In the genomic region with DNA sequence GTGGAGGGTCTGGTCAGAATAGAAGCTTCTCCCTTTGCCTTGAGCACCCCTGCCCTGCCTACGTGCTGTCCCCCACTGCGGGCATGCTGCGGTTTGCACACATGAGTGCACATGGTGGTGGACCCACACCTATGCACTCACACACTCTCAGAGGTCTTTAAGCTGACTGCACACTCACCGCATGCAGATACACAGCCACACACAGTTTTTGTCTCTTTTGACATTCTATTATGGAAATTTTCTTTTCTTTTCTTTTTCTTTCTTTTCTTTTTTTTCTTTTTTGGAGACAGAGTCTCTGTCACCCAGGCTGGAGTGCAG, we compare ENCODE assay signal across 11 cellular contexts. TPM values are rescaled to one million over a fixed set of nuclear protein-coding genes. Genes with fewer than 3 reads are reported as not detected.
DNase-seq lines count a peak whose midpoint lies in the region; ATAC-seq and TF ChIP-seq lines count a peak whose summit lies in the region.
"Had no signal": no experiment of that assay in that cellular context is flagged by ENCODE, and none has a peak within 500 bp of the region (broad histone marks: within the 10 kb centered on the region; RNA-seq: fewer than 3 reads in every experiment).

No MANE protein-coding gene starts in this region.

- no peaks in the 10 kb centered on the region for H3K9me3 Mint-ChIP-seq in activated CD4-positive, alpha-beta T cell treated with anti-CD3 and anti-CD28 coated beads for 36 hours (ENCODE audit: low read depth)
- no peaks in the 10 kb centered on the region for H3K9me3 Mint-ChIP-seq in activated CD4-positive, alpha-beta memory T cell treated with anti-CD3 and anti-CD28 coated beads for 36 hours

- peak overlapping the region; percentile 61 for H3K4me3 Mint-ChIP-seq in activated CD4-positive, alpha-beta T cell treated with anti-CD3 and anti-CD28 coated beads for 36 hours
- peak overlapping the region; percentile 66 for H3K4me3 Mint-ChIP-seq in activated CD4-positive, alpha-beta memory T cell treated with anti-CD3 and anti-CD28 coated beads for 36 hours

- intact Hi-C loops in activated CD4-positive, alpha-beta T cell treated with anti-CD3 and anti-CD28 coated beads for 36 hours (cut with DNase I, micrococcal nuclease) = no loop called here
- intact Hi-C loops in activated CD4-positive, alpha-beta memory T cell treated with anti-CD3 and anti-CD28 coated beads for 36 hours (cut with micrococcal nuclease) = no loop called here
- intact Hi-C loops in spleen (cut with DNase I; ENCODE audit: low total_unique reads) (no loop called here), sigmoid colon (cut with DNase I) (no loop called here)

- peak overlapping the region; percentile 29 for H3K4me3 ChIP-seq in iPS-11a (ENCODE audit: low read depth, low read length)
- H3K4me3 ChIP-seq in spleen = peak overlapping the region in 5 of 8 donors; percentile 26 to 64 (median 44)
- peak overlapping the region in 1 of 4 donors; percentile 45 for H3K4me3 ChIP-seq in sigmoid colon

- peaks cover 37% of the 10 kb centered on the region for H3K27me3 Mint-ChIP-seq in activated CD4-positive, alpha-beta T cell treated with anti-CD3 and anti-CD28 coated beads for 36 hours
- H3K27me3 Mint-ChIP-seq in activated CD4-positive, alpha-beta memory T cell treated with anti-CD3 and anti-CD28 coated beads for 36 hours = peaks cover 41% of the 10 kb centered on the region

- peaks cover 17% of the 10 kb centered on the region for H3K4me1 Mint-ChIP-seq in activated CD4-positive, alpha-beta T cell treated with anti-CD3 and anti-CD28 coated beads for 36 hours
- H3K4me1 Mint-ChIP-seq in activated CD4-positive, alpha-beta memory T cell treated with anti-CD3 and anti-CD28 coated beads for 36 hours (ENCODE audit: low read depth) = peaks cover 19% of the 10 kb centered on the region

- no peak for TF ChIP-seq EP300 in sigmoid colon (IDR thresholded peaks at IDR 0.05)

- H3K4me1 ChIP-seq in spleen (peaks cover 0 to 37% (median 22%) of the 10 kb centered on the region in 6 donors), sigmoid colon (peaks cover 0 to 21% (median 16%) of the 10 kb centered on the region in 4 donors)

- DNase-seq in activated CD4-positive, alpha-beta T cell treated with anti-CD3 and anti-CD28 coated beads for 36 hours = no peak
- DNase-seq in activated CD4-positive, alpha-beta T cell treated with anti-CD3 and anti-CD28 coated beads for 48 hours = no peak
- no peak for DNase-seq in activated CD4-positive, alpha-beta memory T cell treated with anti-CD3 and anti-CD28 coated beads for 36 hours
- DNase-seq in spleen = no peak
- no peak for DNase-seq in sigmoid colon
- DNase-seq in kidney glomerular epithelial cell (lab: John Stamatoyannopoulos, UW) = no peak
- no peak for DNase-seq in occipital lobe (lab: John Stamatoyannopoulos, UW)
- DNase-seq: Kasumi-1, SW 1271 had no signal

- peaks cover 10 to 66% (median 58%) of the 10 kb centered on the region in 7 donors for H3K27me3 ChIP-seq in spleen (replicated peaks in 1 of 7)
- peaks cover 42 to 57% (median 52%) of the 10 kb centered on the region in 3 donors for H3K27me3 ChIP-seq in sigmoid colon

- no peak for ATAC-seq in activated CD4-positive, alpha-beta T cell treated with anti-CD3 and anti-CD28 coated beads for 36 hours

- H3K9me3 ChIP-seq in spleen = no peaks in the 10 kb centered on the region
- H3K9me3 ChIP-seq in sigmoid colon = no peaks in the 10 kb centered on the region

- H3K27ac ChIP-seq in spleen = no peak overlapping the region
- no peak overlapping the region for H3K27ac ChIP-seq in sigmoid colon

- H3K36me3 ChIP-seq in spleen (no peaks in the 10 kb centered on the region), sigmoid colon (no peaks in the 10 kb centered on the region)

- no peaks in the 10 kb centered on the region for H3K36me3 Mint-ChIP-seq in activated CD4-positive, alpha-beta T cell treated with anti-CD3 and anti-CD28 coated beads for 36 hours (ENCODE audit: low read depth)
- H3K36me3 Mint-ChIP-seq in activated CD4-positive, alpha-beta memory T cell treated with anti-CD3 and anti-CD28 coated beads for 36 hours = no peaks in the 10 kb centered on the region

- no peak for TF ChIP-seq POLR2A in spleen (IDR thresholded peaks at IDR 0.05)
- TF ChIP-seq POLR2A in sigmoid colon (IDR thresholded peaks at IDR 0.05) = no peak

- 28 to 42% (median 36%) methylated on average over 4 of the region's 4 CpGs for WGBS in spleen, 5 donors
- WGBS in sigmoid colon, 2 donors = 33% methylated on average over 4 of the region's 4 CpGs

- CTCF ChIA-PET in activated CD4-positive, alpha-beta T cell treated with anti-CD3 and anti-CD28 coated beads for 36 hours (lab: Charles Lee) = interaction anchor here (0.7 to 2.6 kb wide), 3 partner anchors 10 to 26 kb away, joined by 3 to 9 read pairs (median 8); partner anchors contain the start of genes DCTN3 and GALT
- CTCF ChIA-PET in activated CD4-positive, alpha-beta memory T cell treated with anti-CD3 and anti-CD28 coated beads for 36 hours (lab: Charles Lee) = interaction anchor here (0.9 to 2.2 kb wide), 5 partner anchors 9 to 423 kb away, joined by 3 to 7 read pairs (median 3); partner anchors contain the start of genes DCTN3 and GALT

- POLR2A ChIA-PET in activated CD4-positive, alpha-beta T cell treated with anti-CD3 and anti-CD28 coated beads for 36 hours (lab: Charles Lee) = no interaction called here
- POLR2A ChIA-PET in activated CD4-positive, alpha-beta memory T cell treated with anti-CD3 and anti-CD28 coated beads for 36 hours (lab: Charles Lee) = interaction anchor here (1.1 kb wide), 1 partner anchor 9 kb away, joined by 3 read pairs; no protein-coding TSS in a partner anchor

- TF ChIP-seq CTCF in spleen (IDR thresholded peaks at IDR 0.05 in 8 of 11, conservative IDR thresholded peaks at IDR 0.05 in 3 of 11) (no peak), sigmoid colon (IDR thresholded peaks at IDR 0.05) (no peak)

- H3K27ac Mint-ChIP-seq in activated CD4-positive, alpha-beta T cell treated with anti-CD3 and anti-CD28 coated beads for 36 hours = no peak overlapping the region
- no peak overlapping the region for H3K27ac Mint-ChIP-seq in activated CD4-positive, alpha-beta memory T cell treated with anti-CD3 and anti-CD28 coated beads for 36 hours

RNA-seq across cellular contexts. Expression of gene ARID3C, which starts 0.6 kb away (rescaled TPM):
- under 1 TPM; 0.66 to 0.76 TPM for total RNA-seq in activated CD4-positive, alpha-beta T cell treated with anti-CD3 and anti-CD28 coated beads for 36 hours
- total RNA-seq in activated CD4-positive, alpha-beta memory T cell treated with anti-CD3 and anti-CD28 coated beads for 36 hours = under 1 TPM; 0.14 to 0.17 TPM
- total RNA-seq in spleen = not detected
- not detected for polyA plus RNA-seq in spleen
- not detected for total RNA-seq in sigmoid colon
- polyA plus RNA-seq in sigmoid colon = under 1 TPM in 1 of 3 donors, not detected in 2; 0.06 TPM
- total RNA-seq in occipital lobe = not detected
- total RNA-seq: renal cortical epithelial cell had no signal

RNA-seq across cellular contexts. Expression of gene SIGMAR1, which starts 8.1 kb away (rescaled TPM):
- 10 to 100 TPM; 63.6 to 68.0 TPM for total RNA-seq in activated CD4-positive, alpha-beta T cell treated with anti-CD3 and anti-CD28 coated beads for 36 hours
- total RNA-seq in activated CD4-positive, alpha-beta memory T cell treated with anti-CD3 and anti-CD28 coated beads for 36 hours = 10 to 100 TPM; 65.9 to 67.6 TPM
- 10 to 100 TPM; 24.1 to 39.7 (median 28.4) TPM for total RNA-seq in spleen
- 10 to 100 TPM; 19.4 to 31.1 (median 24.4) TPM for polyA plus RNA-seq in spleen
- 10 to 100 TPM; 69.0 to 82.6 (median 72.6) TPM for total RNA-seq in sigmoid colon
- 10 to 100 TPM; 12.0 to 71.5 (median 13.2) TPM for polyA plus RNA-seq in sigmoid colon
- total RNA-seq in occipital lobe = 24.3 TPM

RNA-seq across cellular contexts. Expression of gene DCTN3, which starts 9.2 kb away (rescaled TPM):
- total RNA-seq in activated CD4-positive, alpha-beta T cell treated with anti-CD3 and anti-CD28 coated beads for 36 hours = 10 to 100 TPM; 65.9 to 68.4 TPM
- total RNA-seq in activated CD4-positive, alpha-beta memory T cell treated with anti-CD3 and anti-CD28 coated beads for 36 hours = 10 to 100 TPM; 85.3 to 87.3 TPM
- total RNA-seq in spleen (10 to 100 TPM; 43.8 to 64.1 (median 52.1) TPM), sigmoid colon (100 to 1,000 TPM in 2 of 4 donors, 10 to 100 TPM in 2; 59.6 to 122 (median 106) TPM), occipital lobe (108 TPM)
- polyA plus RNA-seq in spleen (10 to 100 TPM; 59.3 to 79.8 (median 75.9) TPM), sigmoid colon (10 to 100 TPM; 84.0 to 90.7 (median 86.7) TPM)

RNA-seq across cellular contexts. Expression of gene GALT, which starts 17.0 kb away (rescaled TPM):
- 10 to 100 TPM; 45.1 to 53.9 TPM for total RNA-seq in activated CD4-positive, alpha-beta T cell treated with anti-CD3 and anti-CD28 coated beads for 36 hours
- 10 to 100 TPM; 56.0 to 59.2 TPM for total RNA-seq in activated CD4-positive, alpha-beta memory T cell treated with anti-CD3 and anti-CD28 coated beads for 36 hours
- 100 to 1,000 TPM in 1 of 7 donors, 10 to 100 TPM in 6; 56.6 to 101 (median 78.9) TPM for total RNA-seq in spleen
- polyA plus RNA-seq in spleen = 10 to 100 TPM; 32.1 to 74.4 (median 55.1) TPM
- 10 to 100 TPM; 28.8 to 51.0 (median 33.1) TPM for total RNA-seq in sigmoid colon
- polyA plus RNA-seq in sigmoid colon = 10 to 100 TPM; 15.6 to 44.8 (median 21.7) TPM
- 32.4 TPM for total RNA-seq in occipital lobe

RNA-seq across cellular contexts. Expression of gene RPP25L, which starts 17.6 kb away (rescaled TPM):
- total RNA-seq in activated CD4-positive, alpha-beta T cell treated with anti-CD3 and anti-CD28 coated beads for 36 hours = 10 to 100 TPM; 29.3 to 35.2 TPM
- total RNA-seq in activated CD4-positive, alpha-beta memory T cell treated with anti-CD3 and anti-CD28 coated beads for 36 hours = 10 to 100 TPM; 29.3 to 31.1 TPM
- total RNA-seq in spleen = 10 to 100 TPM; 16.8 to 36.1 (median 21.5) TPM
- polyA plus RNA-seq in spleen = 10 to 100 TPM; 32.5 to 54.1 (median 46.7) TPM
- total RNA-seq in sigmoid colon = 10 to 100 TPM; 23.3 to 44.3 (median 31.5) TPM
- polyA plus RNA-seq in sigmoid colon = 10 to 100 TPM; 47.4 to 72.1 (median 49.2) TPM
- 5.5 TPM for total RNA-seq in occipital lobe
